Comparison of ENCODE assay signal across 14 cellular contexts in the genomic region with DNA sequence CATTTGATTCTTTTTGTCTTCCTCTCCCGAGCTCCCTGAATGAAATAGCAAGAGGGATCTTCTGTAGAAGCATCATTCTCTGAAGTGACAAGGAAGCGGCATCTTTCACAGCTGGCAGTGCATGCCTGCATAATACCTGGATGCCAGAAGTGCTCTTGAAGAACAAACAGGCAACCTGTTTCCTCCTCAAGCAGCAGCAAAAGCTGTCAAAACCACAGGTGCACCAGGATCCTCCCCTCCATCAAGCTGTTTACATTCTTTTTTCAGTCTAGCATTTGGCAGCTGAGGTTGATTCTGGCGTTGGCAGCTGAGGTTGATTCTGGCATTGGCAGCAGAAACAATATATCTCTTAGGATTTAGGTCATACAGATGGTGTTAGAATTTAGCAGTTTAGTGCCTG.
DNase-seq lines count a peak whose midpoint lies in the region; ATAC-seq lines count a peak whose summit lies in the region.
"Had no signal": no experiment of that assay in that cellular context is flagged by ENCODE, and none has a peak within 500 bp of the region (broad histone marks: within the 10 kb centered on the region; RNA-seq: fewer than 3 reads in every experiment).

No MANE protein-coding gene starts in this region.

- no peak overlapping the region for H3K4me3 Mint-ChIP-seq in activated CD8-positive, alpha-beta T cell treated with anti-CD3 and anti-CD28 coated beads, Interleukin-2, amount 10 ng/mL, durations not matched to agents 7 days and 5 days

- H2BK12ac ChIP-seq in mesenchymal stem cell (ENCODE audit: low read length in 2 of 2): no peak overlapping the region

- no peak overlapping the region for H3K18ac ChIP-seq in mesenchymal stem cell (ENCODE audit: low read depth in 1 of 2, low read length in 2 of 2)

- intact Hi-C loops in left ventricle myocardium superior (cut with micrococcal nuclease): loop anchor here (10.0 kb wide), 1 partner anchor 126 kb away; no protein-coding TSS in a partner anchor

- no peak overlapping the region for H3K4me2 ChIP-seq in mesenchymal stem cell (ENCODE audit: low read length, poor library complexity, severe bottlenecking)

- no peak overlapping the region for H2BK15ac ChIP-seq in mesenchymal stem cell (ENCODE audit: low read depth, poor library complexity, severe bottlenecking)

- peak overlapping the region in 1 of 2 experiments; percentile 80 for H3K23ac ChIP-seq in mesenchymal stem cell (ENCODE audit: low read length in 2 of 2)

- H2AK5ac ChIP-seq in mesenchymal stem cell (ENCODE audit: low read length, severe bottlenecking): no peak overlapping the region

- DNase-seq in H7 (peak; percentile 2), NCI-H187 (lab: John Stamatoyannopoulos, UW) (peak; percentile 35 to 85), NCI-H524 (lab: John Stamatoyannopoulos, UW) (peak; percentile 60 to 90), mesenchymal stem cell (no peak), UCSD-AML1 (lab: John Stamatoyannopoulos, UW; ENCODE audit: unreplicated experiment) (no peak), left ventricle myocardium superior (no peak)
- no peak for DNase-seq in stimulated activated CD4-positive, alpha-beta T cell treated with anti-CD3 and anti-CD28 coated beads, Interleukin-4, amount 100 ng/mL, for 1 hour
- DNase-seq in activated CD8-positive, alpha-beta T cell treated with anti-CD3 and anti-CD28 coated beads, Interleukin-2, amount 10 ng/mL, durations not matched to agents 7 days and 5 days: no peak
- DNase-seq: activated CD8-positive, alpha-beta memory T cell treated with anti-CD3 and anti-CD28 coated beads, Interleukin-2, amount 50 U/mL, for 4 hours; left cardiac atrium; nucleus accumbens; SIG-M5; testis had no signal

- H3K27me3 ChIP-seq in H7 (ENCODE audit: control insufficient read depth, insufficient read depth, low read length): no peaks in the 10 kb centered on the region
- no peaks in the 10 kb centered on the region for H3K27me3 ChIP-seq in mesenchymal stem cell (ENCODE audit: control insufficient read depth in 1 of 2, insufficient read depth in 1 of 2, low read length in 2 of 2)
- H3K27me3 ChIP-seq: testis had no signal

- H3K4me1 ChIP-seq in mesenchymal stem cell (ENCODE audit: control insufficient read depth, insufficient read depth, low read depth, low read length): no peaks in the 10 kb centered on the region
- H3K4me1 ChIP-seq: testis had no signal

- H4K8ac ChIP-seq in mesenchymal stem cell (ENCODE audit: low read length): no peak overlapping the region

- H3K4ac ChIP-seq in mesenchymal stem cell (ENCODE audit: low read depth in 1 of 2, low read length in 2 of 2): no peak overlapping the region

- H3K14ac ChIP-seq in mesenchymal stem cell (ENCODE audit: low read length in 2 of 2): peak overlapping the region in 1 of 2 experiments; percentile 32

- no peak overlapping the region for H3K4me3 ChIP-seq in H7 (ENCODE audit: insufficient read depth, low read depth, low read length)
- H3K4me3 ChIP-seq in mesenchymal stem cell (ENCODE audit: insufficient read depth in 1 of 2, low read depth in 1 of 2, low read length in 2 of 2): no peak overlapping the region
- H3K4me3 ChIP-seq: testis had no signal

- H3K36me3 ChIP-seq in H7 (replicated peaks; ENCODE audit: control insufficient read depth, insufficient read depth, low read length) (no peaks in the 10 kb centered on the region), mesenchymal stem cell (ENCODE audit: control insufficient read depth in 1 of 2, insufficient read depth in 2 of 2, low read depth in 1 of 2, low read length in 2 of 2) (no peaks in the 10 kb centered on the region)

- no peak for ATAC-seq in left ventricle myocardium superior
- no peak for ATAC-seq in activated CD8-positive, alpha-beta T cell treated with anti-CD3 and anti-CD28 coated beads, Interleukin-2, amount 10 ng/mL, durations not matched to agents 7 days and 5 days
- ATAC-seq: activated CD4-positive, CD25-positive, alpha-beta regulatory T cell treated with anti-CD3 and anti-CD28 coated beads, Interleukin-2, amount 50 U/mL, for 24 hours; left cardiac atrium had no signal

- peak overlapping the region; percentile 14 for H2AFZ ChIP-seq in mesenchymal stem cell (ENCODE audit: low read depth, low read length)

- H2BK5ac ChIP-seq in mesenchymal stem cell (ENCODE audit: low read depth, low read length, poor library complexity, severe bottlenecking): no peak overlapping the region

- H4K91ac ChIP-seq in mesenchymal stem cell (ENCODE audit: low read length): no peak overlapping the region

- H3K9me3 ChIP-seq in mesenchymal stem cell (ENCODE audit: control insufficient read depth, low read length): no peaks in the 10 kb centered on the region
- H3K9me3 ChIP-seq: testis had no signal

- H3K27me3 Mint-ChIP-seq in activated CD8-positive, alpha-beta T cell treated with anti-CD3 and anti-CD28 coated beads, Interleukin-2, amount 10 ng/mL, durations not matched to agents 7 days and 5 days (ENCODE audit: low read depth): no peaks in the 10 kb centered on the region

- no peaks in the 10 kb centered on the region for H3K9me3 Mint-ChIP-seq in activated CD8-positive, alpha-beta T cell treated with anti-CD3 and anti-CD28 coated beads, Interleukin-2, amount 10 ng/mL, durations not matched to agents 7 days and 5 days (ENCODE audit: insufficient read depth)

- no peak overlapping the region for H3K9ac ChIP-seq in mesenchymal stem cell (ENCODE audit: low read length)

- CTCF ChIA-PET in activated CD8-positive, alpha-beta T cell treated with anti-CD3 and anti-CD28 coated beads, Interleukin-2, amount 10 ng/mL, durations not matched to agents 7 days and 5 days (lab: Charles Lee): no interaction called here

- H2BK120ac ChIP-seq in mesenchymal stem cell (ENCODE audit: low read depth, low read length): no peak overlapping the region

- POLR2A ChIA-PET in activated CD8-positive, alpha-beta T cell treated with anti-CD3 and anti-CD28 coated beads, Interleukin-2, amount 10 ng/mL, durations not matched to agents 7 days and 5 days (lab: Charles Lee): no interaction called here

- H3K27ac ChIP-seq in mesenchymal stem cell (ENCODE audit: low read length, poor library complexity, severe bottlenecking): no peak overlapping the region
- H3K27ac ChIP-seq: testis had no signal

- H3K4me1 Mint-ChIP-seq in activated CD8-positive, alpha-beta T cell treated with anti-CD3 and anti-CD28 coated beads, Interleukin-2, amount 10 ng/mL, durations not matched to agents 7 days and 5 days (ENCODE audit: low read depth): no peaks in the 10 kb centered on the region

- 89% methylated on average over 3 of the region's 3 CpGs for WGBS in mesenchymal stem cell

- H3K27ac Mint-ChIP-seq in activated CD8-positive, alpha-beta T cell treated with anti-CD3 and anti-CD28 coated beads, Interleukin-2, amount 10 ng/mL, durations not matched to agents 7 days and 5 days: no peak overlapping the region

- H3K79me1 ChIP-seq in mesenchymal stem cell (replicated peaks; ENCODE audit: low read length, poor library complexity, severe bottlenecking): no peaks in the 10 kb centered on the region

- no peaks in the 10 kb centered on the region for H3K36me3 Mint-ChIP-seq in activated CD8-positive, alpha-beta T cell treated with anti-CD3 and anti-CD28 coated beads, Interleukin-2, amount 10 ng/mL, durations not matched to agents 7 days and 5 days (ENCODE audit: low read depth)

Comparison
In these comparisons a context has a peak if more than half of its experiments do, and no peak if none do; other contexts are left out.
1. DNase-seq: peak in H7 (single experiment), NCI-H187 (2 of 2) and NCI-H524 (2 of 2); none in mesenchymal stem cell (single experiment), stimulated activated CD4-positive, alpha-beta T cell treated with anti-CD3 and anti-CD28 coated beads, Interleukin-4, amount 100 ng/mL, for 1 hour (single experiment), UCSD-AML1 (single experiment), left ventricle myocardium superior (single experiment) and activated CD8-positive, alpha-beta T cell treated with anti-CD3 and anti-CD28 coated beads, Interleukin-2, amount 10 ng/mL, durations not matched to agents 7 days and 5 days (single experiment).